In the genomic region with DNA sequence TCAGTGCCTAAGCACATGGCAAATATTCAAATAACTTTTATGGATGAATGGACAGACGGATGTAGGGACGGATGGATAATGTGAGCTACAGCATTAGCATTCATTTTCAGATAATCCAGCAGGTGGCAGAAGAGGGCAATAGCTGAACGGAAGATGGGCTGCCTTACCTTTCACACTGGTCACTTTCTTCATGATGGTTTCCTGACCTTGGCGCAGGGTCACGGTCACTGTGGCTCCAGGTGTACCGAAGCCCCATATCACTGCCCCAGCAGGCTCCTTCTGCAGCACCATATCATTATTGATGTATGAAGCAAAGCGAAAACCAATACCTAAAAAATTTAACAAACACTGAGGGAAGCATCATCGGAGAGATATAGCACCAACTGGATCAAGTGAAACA, we compare ENCODE assay signal across 7 cellular contexts. TPM values are rescaled to one million over a fixed set of nuclear protein-coding genes. Genes with fewer than 3 reads are reported as not detected.
A peak's percentile ranks its signal among the peaks of the same experiment; 100 is the strongest.
DNase-seq lines count a peak whose midpoint lies in the region; ATAC-seq and TF ChIP-seq lines count a peak whose summit lies in the region.

No MANE protein-coding gene starts in this region.

- DNase-seq in ELF-1 (ENCODE audit: low read depth, low spot score) (peak; percentile 30), NCI-H1092 treated with DMSO at 0.1 percent for 48 hours (lab: John Stamatoyannopoulos, UW) (peak; percentile 64), T-helper 9 cell (peak; percentile 15), colonic mucosa (peak; percentile 71), mucosa of descending colon (peak in 2 of 3 donors; percentile 33 to 81)

- H3K9ac ChIP-seq in colonic mucosa (ENCODE audit: low read depth in 2 of 2, low read length in 2 of 2): no peak overlapping the region

- H3K4me1 ChIP-seq in colonic mucosa (no peaks in the 10 kb centered on the region), mucosa of descending colon (ENCODE audit: low read depth) (peaks cover 7% of the 10 kb centered on the region)

- peak; percentile 83 for TF ChIP-seq CTCF in colonic mucosa (IDR thresholded peaks at IDR 0.05)
- TF ChIP-seq CTCF in mucosa of descending colon (IDR thresholded peaks at IDR 0.05): peak; percentile 53

- no peaks in the 10 kb centered on the region for H3K27me3 ChIP-seq in colonic mucosa

- no peak overlapping the region for H3K27ac ChIP-seq in colonic mucosa

- H3K4me3 ChIP-seq in colonic mucosa (no peak overlapping the region), mucosa of descending colon (no peak overlapping the region)

- ATAC-seq in GM21723 (IDR thresholded peaks at IDR 0.05; ENCODE audit: unreplicated experiment) (peak; percentile 29), mucosa of descending colon (peak; percentile 22), HG03196 (IDR thresholded peaks at IDR 0.05; ENCODE audit: unreplicated experiment) (no peak)

- H3K9me3 ChIP-seq in colonic mucosa (no peaks in the 10 kb centered on the region), mucosa of descending colon (no peaks in the 10 kb centered on the region)

- H3K36me3 ChIP-seq in colonic mucosa (no peaks in the 10 kb centered on the region), mucosa of descending colon (ENCODE audit: low read depth) (no peaks in the 10 kb centered on the region)

- intact Hi-C loops in colonic mucosa (cut with DNase I): loop anchor here (2.0 to 5.0 kb wide), 3 partner anchors 94 to 168 kb away; partner anchors contain the start of gene ESAM
- intact Hi-C loops in mucosa of descending colon (cut with DNase I, micrococcal nuclease): loop anchor here in 1 of 2 donors (5.0 kb wide), 1 partner anchor 168 kb away; no protein-coding TSS in a partner anchor

RNA-seq across cellular contexts. Expression of gene SIAE, which starts 4.3 kb away (rescaled TPM):
- 100 to 1,000 TPM; 128 to 236 TPM for total RNA-seq in colonic mucosa
- 100 to 1,000 TPM in 2 of 3 donors, 10 to 100 TPM in 1; 81.7 to 232 (median 147) TPM for total RNA-seq in mucosa of descending colon

RNA-seq across cellular contexts. Expression of gene SPA17, which starts 4.5 kb away (rescaled TPM):
- total RNA-seq in colonic mucosa: 10 to 100 TPM in 1 of 2 donors, 1 to 10 TPM in 1; 8.4 to 10.7 TPM
- 1 to 10 TPM; 4.6 to 6.9 (median 5.8) TPM for total RNA-seq in mucosa of descending colon

RNA-seq across cellular contexts. Expression of gene TBRG1, which starts 46.5 kb away (rescaled TPM):
- total RNA-seq in colonic mucosa: 10 to 100 TPM; 25.7 to 29.1 TPM
- 10 to 100 TPM; 26.6 to 45.8 (median 41.8) TPM for total RNA-seq in mucosa of descending colon

RNA-seq across cellular contexts. Expression of gene PANX3, which starts 58.0 kb away (rescaled TPM):
- total RNA-seq in colonic mucosa (not detected), mucosa of descending colon (not detected)

Comparison
In these comparisons a context has a peak if more than half of its experiments do, and no peak if none do; other contexts are left out.
1. DNase-seq: peak in every context shown above with its lines; median percentile 71 in colonic mucosa; 64 in NCI-H1092 treated with DMSO at 0.1 percent for 48 hours; 57 in mucosa of descending colon; 30 in ELF-1; 15 in T-helper 9 cell.